In genomic region chr4:147525494-147526271, GRCh38 we compare ENCODE assay signal across 25 cellular contexts. TPM values are rescaled to one million over a fixed set of nuclear protein-coding genes. Genes with fewer than 3 reads are reported as not detected.
A peak's percentile ranks its signal among the peaks of the same experiment; 100 is the strongest.
DNase-seq lines count a peak whose midpoint lies in the region; ATAC-seq, FAIRE-seq and TF ChIP-seq lines count a peak whose summit lies in the region.
"Had no signal": no experiment of that assay in that cellular context is flagged by ENCODE, and none has a peak within 500 bp of the region (broad histone marks: within the 10 kb centered on the region; RNA-seq: fewer than 3 reads in every experiment).

No MANE protein-coding gene starts in this region.

- WGBS in trophoblast cell (ENCODE audit: extremely low coverage, insufficient coverage, insufficient read length): no CpG with 5 or more reads among the region's 2 CpGs

- intact Hi-C loops in PC-3 (cut with micrococcal nuclease): no loop called here

- ATAC-seq in PC-3: peak; percentile 22; the same call in 1 of the 2 replicates
- ATAC-seq: Panc1 had no signal

- H3K4me3 ChIP-seq in PC-3 (ENCODE audit: low read length): no peak overlapping the region
- H3K4me3 ChIP-seq in brain microvascular endothelial cell (ENCODE audit: low read depth, low read length): no peak overlapping the region
- H3K4me3 ChIP-seq in trophoblast cell (ENCODE audit: low read depth, low read length): no peak overlapping the region
- H3K4me3 ChIP-seq: BLaER1 treated with 17β-estradiol and CSF1 and Interleukin-3, amounts not matched to agents 10 nM and 100 nM; SJSA1 had no signal

- no peaks in the 10 kb centered on the region for H3F3A ChIP-seq in PC-3 (ENCODE audit: low read length, unreplicated experiment)

- POLR2A ChIA-PET in PC-3 (lab: Charles Lee; ENCODE audit: unreplicated experiment): no interaction called here

- no peak overlapping the region for H2AFZ ChIP-seq in PC-3 (ENCODE audit: low read length)
- H2AFZ ChIP-seq in trophoblast cell (ENCODE audit: insufficient read depth, low read length, poor library complexity): no peak overlapping the region

- no peaks in the 10 kb centered on the region for H4K20me1 ChIP-seq in PC-3 (ENCODE audit: low read length)
- H4K20me1 ChIP-seq: BLaER1 treated with 17β-estradiol and CSF1 and Interleukin-3, amounts not matched to agents 10 nM and 100 nM had no signal

- H3K4me2 ChIP-seq in PC-3 (ENCODE audit: low read length) (no peak overlapping the region), trophoblast cell (ENCODE audit: low read length) (no peak overlapping the region)

- in situ Hi-C loops in brain microvascular endothelial cell (cut with HindIII; ENCODE audit: low pct_ligation_motif_present, low sequenced_read_pairs): no loop called here

- no peaks in the 10 kb centered on the region for H3K79me1 ChIP-seq in trophoblast cell (ENCODE audit: low read length)

- H3K27ac ChIP-seq in PC-3 (ENCODE audit: low read length) (no peak overlapping the region), brain microvascular endothelial cell (no peak overlapping the region), trophoblast cell (ENCODE audit: low read depth, low read length) (no peak overlapping the region)
- H3K27ac ChIP-seq: BLaER1 treated with 17β-estradiol and CSF1 and Interleukin-3, amounts not matched to agents 10 nM and 100 nM; HL-60; SJSA1 had no signal

- H3K23ac ChIP-seq in trophoblast cell (ENCODE audit: low read length): no peak overlapping the region

- no peak overlapping the region for H2AK5ac ChIP-seq in trophoblast cell (ENCODE audit: low read length)

- no peak overlapping the region for H4K8ac ChIP-seq in trophoblast cell (ENCODE audit: low read depth, low read length)

- H3K9ac ChIP-seq in PC-3 (ENCODE audit: low read length): no peak overlapping the region
- H3K9ac ChIP-seq in trophoblast cell (ENCODE audit: low read length): no peak overlapping the region
- H3K9ac ChIP-seq: BLaER1 treated with 17β-estradiol and CSF1 and Interleukin-3, amounts not matched to agents 10 nM and 100 nM had no signal

- H2BK120ac ChIP-seq in trophoblast cell (ENCODE audit: insufficient read depth, low read length, poor library complexity): no peak overlapping the region

- no peak overlapping the region for H2BK12ac ChIP-seq in trophoblast cell (ENCODE audit: low read length)

- H3K9me3 ChIP-seq in PC-3 (ENCODE audit: low read length) (no peaks in the 10 kb centered on the region), trophoblast cell (ENCODE audit: insufficient read depth, low read depth, low read length) (no peaks in the 10 kb centered on the region)
- H3K9me3 ChIP-seq: BLaER1 treated with 17β-estradiol and CSF1 and Interleukin-3, amounts not matched to agents 10 nM and 100 nM; SJSA1 had no signal

- no peak overlapping the region for H4K91ac ChIP-seq in trophoblast cell (ENCODE audit: low read depth, low read length)

- CTCF ChIA-PET in PC-3 (lab: Charles Lee): no interaction called here

- no peak overlapping the region for H2BK5ac ChIP-seq in trophoblast cell (ENCODE audit: low read depth, low read length, poor library complexity)

- FAIRE-seq in GM19239 (lab: Jason Lieb, UNC): peak; percentile 57
- FAIRE-seq: GM12892, GM18507 had no signal

- H3K14ac ChIP-seq in trophoblast cell (ENCODE audit: low read length): no peak overlapping the region

- no peak overlapping the region for H3K4ac ChIP-seq in trophoblast cell (ENCODE audit: low read depth, low read length)

- no TSS peak for BruUV-seq in PC-3 (replicated peaks; lab: Mats Ljungman, UMichigan)

- no peak overlapping the region for H4K12ac ChIP-seq in trophoblast cell (ENCODE audit: low read depth, low read length)

- no peak for DNase-seq in GM19239 (ENCODE audit: insufficient read length, low spot score)
- DNase-seq in PC-3: no peak
- peak; percentile 12 for DNase-seq in medulla oblongata (ENCODE audit: extremely low spot score)
- peak; percentile 59 for DNase-seq in ureter (ENCODE audit: low spot score)
- DNase-seq in NCI-H226: no peak
- no peak for DNase-seq in brain microvascular endothelial cell
- no peak for DNase-seq in trophoblast cell
- DNase-seq: CD8-positive, alpha-beta memory T cell; DMS53; HFFc6; Karpas-422; NCI-H1048; NCI-H1436; NCI-H1930; NCI-H345; NCI-H524 treated with DMSO at 0.1 percent for 48 hours had no signal

- TF ChIP-seq CTCF in PC-3 (conservative IDR thresholded peaks at IDR 0.05; ENCODE audit: low read depth, low read length) (no peak), brain microvascular endothelial cell (IDR thresholded peaks at IDR 0.05; ENCODE audit: low read depth, low read length, missing control alignments) (no peak)

- H3K4me1 ChIP-seq in PC-3 (ENCODE audit: insufficient read depth, low read length) (no peaks in the 10 kb centered on the region), trophoblast cell (ENCODE audit: control insufficient read depth in 1 of 2, insufficient read depth in 2 of 2, low read length in 2 of 2) (no peaks in the 10 kb centered on the region)

- no peak overlapping the region for H3K18ac ChIP-seq in trophoblast cell (ENCODE audit: low read length)

- H3K27me3 ChIP-seq in PC-3 (ENCODE audit: low read length): no peaks in the 10 kb centered on the region
- H3K27me3 ChIP-seq in brain microvascular endothelial cell (replicated peaks): no peaks in the 10 kb centered on the region
- no peaks in the 10 kb centered on the region for H3K27me3 ChIP-seq in trophoblast cell (ENCODE audit: insufficient read depth, low read length)
- H3K27me3 ChIP-seq: BLaER1 treated with 17β-estradiol and CSF1 and Interleukin-3, amounts not matched to agents 10 nM and 100 nM; SJSA1 had no signal

- H3K9me2 ChIP-seq in PC-3 (replicated peaks; ENCODE audit: low read length): no peaks in the 10 kb centered on the region

- no peaks in the 10 kb centered on the region for H3K36me3 ChIP-seq in PC-3 (ENCODE audit: low read depth, low read length)
- no peaks in the 10 kb centered on the region for H3K36me3 ChIP-seq in brain microvascular endothelial cell (replicated peaks)
- H3K36me3 ChIP-seq in trophoblast cell (ENCODE audit: control insufficient read depth in 1 of 2, insufficient read depth in 2 of 2, low read length in 2 of 2): no peaks in the 10 kb centered on the region
- H3K36me3 ChIP-seq: BLaER1 treated with 17β-estradiol and CSF1 and Interleukin-3, amounts not matched to agents 10 nM and 100 nM; SJSA1 had no signal

- H3K79me2 ChIP-seq in PC-3 (ENCODE audit: low read length): no peaks in the 10 kb centered on the region
- H3K79me2 ChIP-seq in trophoblast cell (ENCODE audit: control insufficient read depth, insufficient read depth, low read length, poor library complexity): no peaks in the 10 kb centered on the region

RNA-seq across cellular contexts. Expression of gene EDNRA, which starts 44.8 kb away (rescaled TPM):
- total RNA-seq in PC-3 (2014; rRNA removed) (2.1 and 2.4 TPM in 2 replicates), ureter (15.4 TPM)
- 2.8 and 3.3 TPM in 2 replicates for polyA plus RNA-seq in trophoblast cell (2013)
- total RNA-seq: CD8-positive, alpha-beta memory T cell; H4; MCF 10A had no signal
- polyA plus RNA-seq: CD8-positive, alpha-beta memory T cell; IgD-negative memory B cell had no signal

Comparison
In these comparisons a context has a peak if more than half of its experiments do, and no peak if none do; other contexts are left out.
1. DNase-seq: peak in medulla oblongata (single experiment) and ureter (single experiment); none in GM19239 (single experiment), PC-3 (single experiment), NCI-H226 (single experiment), brain microvascular endothelial cell (single experiment) and trophoblast cell (0 of 2).